ENCODE assay signal across 1 cellular context in genomic region chr1:43946244-43947060, GRCh38.
TF ChIP-seq lines count a peak whose summit lies in the region.

Gene IPO13 (plus strand): TSS chr1:43946950. CDS start chr1:43947601, 651 bp downstream.

TF ChIP-seq in HepG2, 621 proteins besides CTCF, POLR2A, EP300 and RAD21 (continued from another document and continues in another):
- TF ChIP-seq THAP9 (CRISPR knock-in tag; IDR thresholded peaks at IDR 0.05; ENCODE audit: borderline replicate concordance) (peak; percentile 90; the same call in 1 of the 2 replicates), ZMYM4 (CRISPR knock-in tag; IDR thresholded peaks at IDR 0.05) (no peak; the same call in 1 of the 2 replicates), ZNF207 (IDR thresholded peaks at IDR 0.05; ENCODE audit: borderline replicate concordance) (no peak), ZNF609 (CRISPR knock-in tag; IDR thresholded peaks at IDR 0.05; ENCODE audit: borderline replicate concordance) (peak; percentile 80; the same call in 1 of the 2 replicates), NR3C1 (CRISPR knock-in tag; IDR thresholded peaks at IDR 0.05) (no peak), GPBP1L1 (CRISPR knock-in tag; IDR thresholded peaks at IDR 0.05) (no peak), ZNF264 (CRISPR knock-in tag; IDR thresholded peaks at IDR 0.05) (no peak; the same call in 1 of the 2 replicates), CBX1 (IDR thresholded peaks at IDR 0.05; ENCODE audit: low read depth) (no peak), HNRNPK (IDR thresholded peaks at IDR 0.05; ENCODE audit: low read depth, low read length, poor library complexity, severe bottlenecking) (peak; percentile 87), ZNF839 (CRISPR knock-in tag; IDR thresholded peaks at IDR 0.05; ENCODE audit: borderline replicate concordance) (peak; percentile 93), POGK (CRISPR knock-in tag; conservative IDR thresholded peaks at IDR 0.05) (peak; percentile 90), KDM5A (IDR thresholded peaks at IDR 0.05; ENCODE audit: borderline replicate concordance, low read length) (peak; percentile 77; the same call in 1 of the 2 replicates), NONO (IDR thresholded peaks at IDR 0.05) (no peak), NONO (CRISPR knock-in tag; conservative IDR thresholded peaks at IDR 0.05) (peak; percentile 90), ATRX (CRISPR knock-in tag; IDR thresholded peaks at IDR 0.05; ENCODE audit: borderline replicate concordance) (no peak), ESRRA (CRISPR knock-in tag; IDR thresholded peaks at IDR 0.05; ENCODE audit: low read depth) (peak; percentile 51; the same call in 1 of the 2 replicates), ZNF138 (CRISPR knock-in tag; IDR thresholded peaks at IDR 0.05; ENCODE audit: low read depth) (no peak), NR2F1 (CRISPR knock-in tag; IDR thresholded peaks at IDR 0.05) (no peak), E2F1 (CRISPR knock-in tag; IDR thresholded peaks at IDR 0.05) (no peak), KLF6 (CRISPR knock-in tag; IDR thresholded peaks at IDR 0.05) (peak; percentile 96), ZNF616 (CRISPR knock-in tag; IDR thresholded peaks at IDR 0.05; ENCODE audit: low read depth) (peak; percentile 70; the same call in 1 of the 2 replicates), TOPORS (CRISPR knock-in tag; IDR thresholded peaks at IDR 0.05) (peak; percentile 36; the same call in 1 of the 2 replicates), ZBTB21 (CRISPR knock-in tag; IDR thresholded peaks at IDR 0.05) (peak; percentile 67), SIX4 (CRISPR knock-in tag; IDR thresholded peaks at IDR 0.05) (no peak), MAX (IDR thresholded peaks at IDR 0.05) (peak; percentile 99), PLSCR1 (CRISPR knock-in tag; IDR thresholded peaks at IDR 0.05; ENCODE audit: borderline replicate concordance) (peak; percentile 30; the same call in 1 of the 2 replicates), ZNF652 (CRISPR knock-in tag; IDR thresholded peaks at IDR 0.05; ENCODE audit: borderline replicate concordance, low read depth) (no peak), SNRNP70 (IDR thresholded peaks at IDR 0.05; ENCODE audit: low read depth, low read length) (no peak), SRF (IDR thresholded peaks at IDR 0.05; ENCODE audit: low read depth, low read length) (no peak), SNAPC4 (CRISPR knock-in tag; IDR thresholded peaks at IDR 0.05) (no peak), ARHGAP35 (CRISPR knock-in tag; IDR thresholded peaks at IDR 0.05; ENCODE audit: borderline replicate concordance) (peak; percentile 57; the same call in 1 of the 2 replicates), MBD4 (IDR thresholded peaks at IDR 0.05; ENCODE audit: borderline replicate concordance, low read length) (no peak), ZNF335 (CRISPR knock-in tag; IDR thresholded peaks at IDR 0.05) (peak; percentile 100), SOX13 (IDR thresholded peaks at IDR 0.05) (no peak), SOX13 (CRISPR knock-in tag; conservative IDR thresholded peaks at IDR 0.05 in 1 of 2, IDR thresholded peaks at IDR 0.05 in 1 of 2) (peak in 1 of 2 experiments; percentile 54; a peak in 2 of 4 replicates), ZNF251 (CRISPR knock-in tag; IDR thresholded peaks at IDR 0.05) (no peak), ZNF225 (CRISPR knock-in tag; IDR thresholded peaks at IDR 0.05) (peak; percentile 82), ZFP36 (IDR thresholded peaks at IDR 0.05; ENCODE audit: borderline replicate concordance, low read depth, low read length, partially characterized antibody) (no peak), HNRNPUL1 (IDR thresholded peaks at IDR 0.05; ENCODE audit: low read depth, low read length) (no peak), ATAD3A (CRISPR knock-in tag; IDR thresholded peaks at IDR 0.05) (no peak), MZF1 (CRISPR knock-in tag; IDR thresholded peaks at IDR 0.05; ENCODE audit: borderline replicate concordance) (peak; percentile 74; the same call in 1 of the 2 replicates), NCOA1 (CRISPR knock-in tag; IDR thresholded peaks at IDR 0.05) (0 out of 2 replicates have a peak, but pooled peaks have one; percentile 19)
